ENCODE assay signal across 26 cellular contexts in the genomic region with DNA sequence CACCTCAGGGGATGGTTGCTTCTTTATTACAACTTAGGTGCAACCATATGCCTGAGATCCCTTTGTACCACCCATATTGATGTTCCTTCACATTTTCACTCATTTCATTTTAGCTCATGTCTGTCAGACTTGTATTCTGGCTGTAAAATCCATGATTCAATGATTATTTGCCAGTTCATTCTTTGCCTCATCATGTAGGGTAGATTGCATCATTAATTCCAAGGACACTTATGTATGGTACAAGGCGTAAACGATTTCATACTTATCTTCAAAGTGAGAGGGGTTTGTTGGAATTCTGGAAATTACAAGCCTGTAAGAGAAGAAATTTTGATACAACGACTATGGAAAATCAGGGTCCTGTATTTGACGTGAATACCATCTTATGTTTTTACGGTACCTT.
"Had no signal": no experiment of that assay in that cellular context is flagged by ENCODE, and none has a peak within 500 bp of the region (broad histone marks: within the 10 kb centered on the region; RNA-seq: fewer than 3 reads in every experiment).

No MANE protein-coding gene starts in this region.

- ATAC-seq: natural killer cell; psoas muscle; stimulated activated memory B cell treated with anti-CD40 and anti-IgM and Interleukin-4, amounts not matched to agents 10 μg/mL and 1 μg/mL and 100 μg/mL, for 72 hours; stimulated activated naive CD8-positive, alpha-beta T cell treated with anti-CD3 and anti-CD28 coated beads, Interleukin-15, amount 100 ng/mL, for 72 hours; stimulated activated naive CD8-positive, alpha-beta T cell treated with anti-CD3 and anti-CD28 coated beads, Interleukin-15, Interleukin-2, amounts not matched to agents 100 U/mL and 50 U/mL, for 24 hours; upper lobe of right lung had no signal

- H3K79me2 ChIP-seq: parathyroid adenoma had no signal

- H3K4me1 ChIP-seq: parathyroid adenoma, psoas muscle, spleen, suprapubic skin, testis, tibial artery, transverse colon, upper lobe of right lung, uterus had no signal

- H3K27me3 ChIP-seq: neural progenitor cell, ovary, spleen, suprapubic skin, testis, tibial artery, transverse colon, upper lobe of right lung, uterus had no signal

- H3K4me3 Mint-ChIP-seq: natural killer cell; nephron; neural progenitor cell; stimulated activated memory B cell treated with anti-CD40 and anti-IgM and Interleukin-4, amounts not matched to agents 10 μg/mL and 1 μg/mL and 100 μg/mL, for 72 hours; stimulated activated naive CD8-positive, alpha-beta T cell treated with anti-CD3 and anti-CD28 coated beads, Interleukin-15, amount 100 ng/mL, for 72 hours; type B pancreatic cell had no signal

- H3K4me1 Mint-ChIP-seq: natural killer cell; nephron; neural progenitor cell; stimulated activated memory B cell treated with anti-CD40 and anti-IgM and Interleukin-4, amounts not matched to agents 10 μg/mL and 1 μg/mL and 100 μg/mL, for 72 hours; stimulated activated naive CD8-positive, alpha-beta T cell treated with anti-CD3 and anti-CD28 coated beads, Interleukin-15, amount 100 ng/mL, for 72 hours had no signal

- DNase-seq: natural killer cell; ovary; psoas muscle; stimulated activated CD4-positive, alpha-beta T cell treated with anti-CD3 and anti-CD28 coated beads, Interleukin-12 subunit alpha, Interleukin-12 subunit beta, amount 100 ng/mL, for 4 hours; stimulated activated CD4-positive, alpha-beta T cell treated with anti-CD3 and anti-CD28 coated beads, Interleukin-1b, Interleukin-23, amount 100 ng/mL, for 48 hours; stimulated activated CD4-positive, alpha-beta T cell treated with anti-CD3 and anti-CD28 coated beads, Interleukin-4, amount 100 ng/mL, for 1 hour; stimulated activated CD4-positive, alpha-beta T cell treated with anti-CD3 and anti-CD28 coated beads, Interleukin-4, amount 100 ng/mL, for 4 hours; stimulated activated CD8-positive, alpha-beta memory T cell treated with anti-CD3 and anti-CD28 coated beads, Interleukin-4, amount 100 ng/mL, for 48 hours; stimulated activated naive CD4-positive, alpha-beta T cell; stimulated activated naive CD8-positive, alpha-beta T cell treated with anti-CD3 and anti-CD28 coated beads, Interleukin-15, amount 100 ng/mL, for 72 hours; stimulated activated naive CD8-positive, alpha-beta T cell treated with anti-CD3 and anti-CD28 coated beads, Interleukin-15, Interleukin-2, amounts not matched to agents 100 U/mL and 50 U/mL, for 24 hours; testis; tibial artery; transverse colon; upper lobe of right lung; uterus had no signal

- H3K36me3 Mint-ChIP-seq: natural killer cell; neural progenitor cell; stimulated activated memory B cell treated with anti-CD40 and anti-IgM and Interleukin-4, amounts not matched to agents 10 μg/mL and 1 μg/mL and 100 μg/mL, for 72 hours; type B pancreatic cell had no signal

- H3K9me3 Mint-ChIP-seq: nephron; neural progenitor cell; stimulated activated memory B cell treated with anti-CD40 and anti-IgM and Interleukin-4, amounts not matched to agents 10 μg/mL and 1 μg/mL and 100 μg/mL, for 72 hours; stimulated activated naive CD8-positive, alpha-beta T cell treated with anti-CD3 and anti-CD28 coated beads, Interleukin-15, amount 100 ng/mL, for 72 hours; type B pancreatic cell had no signal

- H3K36me3 ChIP-seq: neural progenitor cell, ovary, spleen, suprapubic skin, tibial artery, transverse colon, upper lobe of right lung, uterus had no signal

- H3K9ac ChIP-seq: neural progenitor cell, parathyroid adenoma had no signal

- H2AFZ ChIP-seq: neural progenitor cell, parathyroid adenoma had no signal

- H3K4me3 ChIP-seq: neural progenitor cell, ovary, psoas muscle, skin epidermis, smooth muscle cell, spleen, suprapubic skin, testis, tibial artery, transverse colon, upper lobe of right lung, uterus had no signal

- H3K27me3 Mint-ChIP-seq: progenitor cell of endocrine pancreas, type B pancreatic cell had no signal

- H3K9me3 ChIP-seq: ovary, psoas muscle, spleen, suprapubic skin, testis, tibial artery, transverse colon, upper lobe of right lung, uterus had no signal

- H3K4me2 ChIP-seq: neural progenitor cell, smooth muscle cell had no signal

- H3K27ac Mint-ChIP-seq: natural killer cell; nephron; neural progenitor cell; progenitor cell of endocrine pancreas; stimulated activated memory B cell treated with anti-CD40 and anti-IgM and Interleukin-4, amounts not matched to agents 10 μg/mL and 1 μg/mL and 100 μg/mL, for 72 hours; stimulated activated naive CD8-positive, alpha-beta T cell treated with anti-CD3 and anti-CD28 coated beads, Interleukin-15, amount 100 ng/mL, for 72 hours; type B pancreatic cell had no signal

- H3K27ac ChIP-seq: neural progenitor cell, ovary, parathyroid adenoma, psoas muscle, skin epidermis, spleen, suprapubic skin, testis, tibial artery, transverse colon, upper lobe of right lung, uterus had no signal
